1 cellular context compared by ENCODE assay signal in genomic region chr1:181113061-181113695, GRCh38.
TF ChIP-seq lines count a peak whose summit lies in the region.

No MANE protein-coding gene starts in this region.

TF ChIP-seq in K562, 482 proteins besides CTCF, POLR2A, EP300 and RAD21 (continued from another document):
- TF ChIP-seq E2F6 (IDR thresholded peaks at IDR 0.05; ENCODE audit: borderline replicate concordance in 1 of 2, extremely low read depth in 1 of 2, insufficient read depth in 1 of 2, insufficient read length in 1 of 2, low read depth in 1 of 2, low read length in 1 of 2, poor library complexity in 1 of 2, severe bottlenecking in 1 of 2): peak in 1 of 2 experiments; percentile 28
- no peak for TF ChIP-seq ZNF444 (CRISPR knock-in tag; IDR thresholded peaks at IDR 0.05)
- TF ChIP-seq TFAP4 (CRISPR knock-in tag; IDR thresholded peaks at IDR 0.05; ENCODE audit: borderline replicate concordance): peak; percentile 82
- no peak for TF ChIP-seq SMAD3 (CRISPR knock-in tag; conservative IDR thresholded peaks at IDR 0.05)
- no peak for TF ChIP-seq IRF9 (tag; IDR thresholded peaks at IDR 0.05)
- 0 out of 2 replicates have a peak, but pooled peaks have one; percentile 23 for TF ChIP-seq LCOR (CRISPR knock-in tag; IDR thresholded peaks at IDR 0.05)
- no peak for TF ChIP-seq ZNF778 (CRISPR knock-in tag; IDR thresholded peaks at IDR 0.05)
- no peak for TF ChIP-seq SIN3A (IDR thresholded peaks at IDR 0.05; ENCODE audit: borderline replicate concordance in 2 of 2, control insufficient read depth in 1 of 2, low read depth in 2 of 2, low read length in 2 of 2)
- no peak for TF ChIP-seq CEBPZ (IDR thresholded peaks at IDR 0.05; ENCODE audit: borderline replicate concordance, low read depth, low read length)
- TF ChIP-seq ZBTB7A (IDR thresholded peaks at IDR 0.05; ENCODE audit: borderline replicate concordance, control insufficient read depth, low read depth, low read length): peak; percentile 65; the same call in 1 of the 2 replicates
- TF ChIP-seq SAFB2 (IDR thresholded peaks at IDR 0.05; ENCODE audit: borderline replicate concordance, low read depth, low read length, severe bottlenecking): no peak
- TF ChIP-seq TAF15 (IDR thresholded peaks at IDR 0.05; ENCODE audit: low read depth, low read length): no peak
- no peak for TF ChIP-seq ZC3H11A (IDR thresholded peaks at IDR 0.05; ENCODE audit: low read depth, low read length)
- peak; percentile 66 for TF ChIP-seq JUND (IDR thresholded peaks at IDR 0.05; ENCODE audit: borderline replicate concordance, low read depth, low read length)
- peak; percentile 17; the same call in 2 of the 3 replicates for TF ChIP-seq JUND (tag; IDR thresholded peaks at IDR 0.05; ENCODE audit: borderline replicate concordance, low read depth, low read length)
- no peak for TF ChIP-seq RBBP5 (IDR thresholded peaks at IDR 0.05; ENCODE audit: borderline replicate concordance, insufficient read depth, low read length, poor library complexity, severe bottlenecking)
- no peak for TF ChIP-seq RBM14 (IDR thresholded peaks at IDR 0.05; ENCODE audit: borderline replicate concordance, insufficient read depth, low read depth, low read length)
- no peak for TF ChIP-seq ZNF57 (CRISPR knock-in tag; IDR thresholded peaks at IDR 0.05)
- TF ChIP-seq SRF (CRISPR knock-in tag; IDR thresholded peaks at IDR 0.05): peak in 1 of 2 experiments; percentile 36; a peak in 1 of 4 replicates
- no peak for TF ChIP-seq BHLHE40 (IDR thresholded peaks at IDR 0.05; ENCODE audit: low read length)
- TF ChIP-seq FOXK2 (conservative IDR thresholded peaks at IDR 0.05 in 1 of 2, IDR thresholded peaks at IDR 0.05 in 1 of 2; ENCODE audit: low read depth in 2 of 2): no peak
- TF ChIP-seq CCNT2 (IDR thresholded peaks at IDR 0.05; ENCODE audit: borderline replicate concordance, extremely low read depth, insufficient read length, low read depth, low read length): no peak
- no peak for TF ChIP-seq KDM2B (CRISPR knock-in tag; IDR thresholded peaks at IDR 0.05)
- TF ChIP-seq CBFA2T3 (IDR thresholded peaks at IDR 0.05): peak; percentile 27; the same call in 1 of the 2 replicates
- TF ChIP-seq GATA2 (CRISPR knock-in tag; IDR thresholded peaks at IDR 0.05): no peak
- TF ChIP-seq E2F4 (CRISPR knock-in tag; IDR thresholded peaks at IDR 0.05; ENCODE audit: low read depth): no peak
- no peak for TF ChIP-seq ZNF140 (CRISPR knock-in tag; IDR thresholded peaks at IDR 0.05)
- 0 out of 2 replicates have a peak, but pooled peaks have one; percentile 12 for TF ChIP-seq STAG1 (CRISPR knock-in tag; IDR thresholded peaks at IDR 0.05; ENCODE audit: borderline replicate concordance)
- TF ChIP-seq PRMT5 (CRISPR knock-in tag; IDR thresholded peaks at IDR 0.05): no peak
- TF ChIP-seq NKRF (IDR thresholded peaks at IDR 0.05; ENCODE audit: borderline replicate concordance): no peak
- TF ChIP-seq NFYB (IDR thresholded peaks at IDR 0.05; ENCODE audit: extremely low read depth, insufficient read length): peak; percentile 39
- TF ChIP-seq NCOA4 (IDR thresholded peaks at IDR 0.05; ENCODE audit: partially characterized antibody): no peak
- no peak for TF ChIP-seq KLF6 (CRISPR knock-in tag; IDR thresholded peaks at IDR 0.05; ENCODE audit: borderline replicate concordance)
- TF ChIP-seq ZNF165 (CRISPR knock-in tag; IDR thresholded peaks at IDR 0.05; ENCODE audit: borderline replicate concordance): no peak
- TF ChIP-seq ZNF586 (CRISPR knock-in tag; conservative IDR thresholded peaks at IDR 0.05): no peak
- TF ChIP-seq GABPB1 (CRISPR knock-in tag; IDR thresholded peaks at IDR 0.05): 0 out of 2 replicates have a peak, but pooled peaks have one; percentile 17
- TF ChIP-seq SRSF9 (IDR thresholded peaks at IDR 0.05; ENCODE audit: borderline replicate concordance, low read depth, low read length): no peak
- TF ChIP-seq JUNB (CRISPR knock-in tag; conservative IDR thresholded peaks at IDR 0.05): no peak
- no peak for TF ChIP-seq BCOR (IDR thresholded peaks at IDR 0.05)
- TF ChIP-seq ETV6 (IDR thresholded peaks at IDR 0.05; ENCODE audit: borderline replicate concordance in 1 of 2, low read depth in 2 of 2, low read length in 1 of 2): no peak
- no peak for TF ChIP-seq ETV6 (CRISPR knock-in tag; IDR thresholded peaks at IDR 0.05; ENCODE audit: borderline replicate concordance)
TF ChIP-seq in K562: peak in this region for 14.
